In the genomic region with DNA sequence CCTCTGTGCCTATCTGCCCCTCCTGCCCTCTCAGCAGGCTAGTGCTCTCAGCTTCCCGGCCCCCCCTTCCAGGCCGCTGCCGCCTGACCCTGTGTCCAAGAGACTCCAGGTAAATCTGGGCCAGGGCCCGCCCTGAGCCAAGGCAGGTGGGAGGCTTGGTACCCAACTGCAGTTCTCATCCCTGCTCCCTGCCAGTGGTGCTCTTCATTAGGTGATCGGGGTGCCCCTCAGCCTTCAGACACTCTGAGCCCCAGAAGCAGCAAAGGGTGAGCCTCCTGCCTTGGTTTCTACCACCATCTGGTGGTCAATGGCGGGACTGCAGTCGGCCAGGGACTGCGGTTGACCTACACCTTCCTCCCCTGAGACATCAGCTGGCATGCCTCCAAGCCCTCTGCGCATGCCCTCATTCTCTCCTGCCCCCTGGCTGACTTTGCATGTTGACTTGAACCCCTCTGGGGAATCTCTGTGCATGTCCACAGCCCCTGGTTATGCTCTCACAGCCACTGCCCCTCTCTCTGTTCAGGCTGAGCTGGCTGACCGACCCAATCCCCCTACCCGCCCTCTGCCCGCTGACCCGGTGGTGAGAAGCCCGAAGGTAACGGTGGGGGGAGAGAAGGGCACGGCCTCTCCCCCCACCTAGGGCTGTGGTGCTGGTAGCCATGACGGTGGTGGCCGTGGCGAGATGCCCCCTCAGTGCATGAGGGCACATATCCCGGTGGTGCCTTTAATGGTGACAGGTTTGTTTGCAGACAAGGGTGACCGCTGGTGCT, we compare ENCODE assay signal across 8 cellular contexts. TPM values are rescaled to one million over a fixed set of nuclear protein-coding genes. Genes with fewer than 3 reads are reported as not detected.
DNase-seq lines count a peak whose midpoint lies in the region; ATAC-seq and TF ChIP-seq lines count a peak whose summit lies in the region.

No MANE protein-coding gene starts in this region.

- H3K27me3 ChIP-seq in adipocyte (replicated peaks; ENCODE audit: control insufficient read depth, insufficient read depth, low read length): no peaks in the 10 kb centered on the region
- H3K27me3 ChIP-seq in right cardiac atrium (ENCODE audit: control insufficient read depth, insufficient read depth): no peaks in the 10 kb centered on the region

- peaks cover 22% of the 10 kb centered on the region for H3K4me1 ChIP-seq in adipocyte (ENCODE audit: control insufficient read depth, insufficient read depth, low read length)
- H3K4me1 ChIP-seq in right cardiac atrium (ENCODE audit: control insufficient read depth, insufficient read depth, low read length): no peaks in the 10 kb centered on the region

- TF ChIP-seq CTCF in HFF-Myc (IDR thresholded peaks at IDR 0.05; ENCODE audit: low read depth, low read length, missing control alignments): peak; percentile 99

- no peak overlapping the region for H3K27ac ChIP-seq in right cardiac atrium (ENCODE audit: low read length)

- H3K9me3 ChIP-seq in adipocyte (ENCODE audit: control insufficient read depth, low read length) (no peaks in the 10 kb centered on the region), right cardiac atrium (ENCODE audit: control insufficient read depth, low read length) (no peaks in the 10 kb centered on the region)

- peaks cover 32% of the 10 kb centered on the region for H3K36me3 ChIP-seq in adipocyte (ENCODE audit: control insufficient read depth, insufficient read depth, low read length, severe bottlenecking)

- H3K9ac ChIP-seq in adipocyte (ENCODE audit: low read length): no peak overlapping the region

- H3K4me3 ChIP-seq in HFF-Myc (replicated peaks; ENCODE audit: low read depth, low read length) (no peak overlapping the region), adipocyte (ENCODE audit: low read length) (no peak overlapping the region), right cardiac atrium (ENCODE audit: low read length) (no peak overlapping the region)

- DNase-seq in DMS114 treated with DMSO at 0.1 percent for 48 hours (lab: John Stamatoyannopoulos, UW; ENCODE audit: unreplicated experiment): peak; percentile 59
- no peak for DNase-seq in HFF-Myc (ENCODE audit: extremely low read depth, low read depth)
- peak; percentile 75 to 84 for DNase-seq in NCI-H1930 (lab: John Stamatoyannopoulos, UW)
- DNase-seq in T-helper 2 cell: peak; percentile 84 to 95 (median 91)
- DNase-seq in adipocyte (ENCODE audit: low read depth): peak; percentile 87
- DNase-seq in right cardiac atrium: peak; percentile 89 to 95 (median 95)
- peak; percentile 96 for DNase-seq in sciatic nerve (ENCODE audit: low spot score)

- 28% methylated on average over 21 of the region's 21 CpGs for WGBS in right cardiac atrium

- peak; percentile 44 to 61 for ATAC-seq in right cardiac atrium
- peak; percentile 78 for ATAC-seq in sciatic nerve
- no peak for ATAC-seq in GM19351 (IDR thresholded peaks at IDR 0.05; ENCODE audit: unreplicated experiment)

- intact Hi-C loops in right cardiac atrium (cut with DNase I) (loop anchor here in 2 of 4 donors (10.0 kb wide), 2 partner anchors 87 to 107 kb away; partner anchors contain the start of genes CKS1B (in 1 of the 2), PBXIP1 (in 1 of the 2) and SHC1 (in 1 of the 2)), sciatic nerve (cut with DNase I) (no loop called here)

RNA-seq across cellular contexts. Expression of gene EFNA4, which starts 2.0 kb away (rescaled TPM):
- total RNA-seq in right cardiac atrium: 1 to 10 TPM; 3.3 to 4.2 (median 3.7) TPM
- polyA plus RNA-seq in right cardiac atrium: 3.0 TPM
- total RNA-seq in sciatic nerve: 3.1 TPM

RNA-seq across cellular contexts. Expression of gene ADAM15, which starts 10.4 kb away (rescaled TPM):
- total RNA-seq in right cardiac atrium: 100 to 1,000 TPM in 1 of 4 donors, 10 to 100 TPM in 3; 51.2 to 106 (median 63.6) TPM
- polyA plus RNA-seq in right cardiac atrium: 68.4 TPM
- total RNA-seq in sciatic nerve: 147 TPM

RNA-seq across cellular contexts. Expression of gene EFNA3, which starts 17.1 kb away (rescaled TPM):
- total RNA-seq in right cardiac atrium (1 to 10 TPM in 3 of 4 donors, under 1 TPM in 1; 0.78 to 1.9 (median 1.2) TPM), sciatic nerve (2.4 TPM)
- polyA plus RNA-seq in right cardiac atrium: 1.1 TPM

RNA-seq across cellular contexts. Expression of gene DCST1, which starts 27.9 kb away (rescaled TPM):
- total RNA-seq in right cardiac atrium (not detected), sciatic nerve (0.31 TPM)
- not detected for polyA plus RNA-seq in right cardiac atrium

RNA-seq across cellular contexts. Expression of gene DCST2, which starts 28.0 kb away (rescaled TPM):
- total RNA-seq in right cardiac atrium (under 1 TPM in 3 of 4 donors, not detected in 1; 0.25 to 0.33 (median 0.32) TPM), sciatic nerve (5.5 TPM)
- polyA plus RNA-seq in right cardiac atrium: 0.23 TPM
